34 cellular contexts compared by ENCODE assay signal in the genomic region with DNA sequence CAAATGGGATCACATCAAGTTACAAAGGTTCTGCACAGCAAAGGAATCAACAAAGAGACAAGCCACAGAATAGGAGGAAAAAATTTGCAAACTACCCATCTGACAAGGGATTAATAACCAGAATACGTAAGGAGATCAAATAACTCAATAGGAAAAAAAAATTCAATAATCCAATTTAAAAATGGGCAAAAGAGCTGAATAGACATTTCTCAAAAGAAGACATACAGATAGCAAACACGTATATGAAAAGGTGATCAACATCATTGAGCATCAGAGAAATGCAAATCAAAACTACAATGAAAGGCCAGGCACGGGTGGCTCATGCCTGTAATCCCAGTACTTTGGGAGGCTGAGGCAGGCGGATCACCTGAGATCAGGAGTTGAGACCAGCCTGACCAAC. TPM values are rescaled to one million over a fixed set of nuclear protein-coding genes. Genes with fewer than 3 reads are reported as not detected.
"Had no signal": no experiment of that assay in that cellular context is flagged by ENCODE, and none has a peak within 500 bp of the region (broad histone marks: within the 10 kb centered on the region; RNA-seq: fewer than 3 reads in every experiment).

No MANE protein-coding gene starts in this region.

- H3K9me3 ChIP-seq: adrenal gland had no signal

- H3K4me1 ChIP-seq: adrenal gland had no signal

- ATAC-seq: activated CD8-positive, alpha-beta T cell treated with anti-CD3 and anti-CD28 coated beads for 36 hours; activated naive CD4-positive, alpha-beta T cell treated with anti-CD3 and anti-CD28 coated beads, Interleukin-2, amount 50 U/mL, for 72 hours; activated T-cell treated with anti-CD3 and anti-CD28 coated beads, Interleukin-2, amount 50 U/mL, for 4 hours; activated T-cell treated with anti-CD3 and anti-CD28 coated beads, Interleukin-2, amount 50 U/mL, for 72 hours; activated T-helper 17 cell treated with anti-CD3 and anti-CD28 coated beads, Interleukin-2, amount 50 U/mL, for 72 hours had no signal

- H3K36me3 ChIP-seq: adrenal gland, cardiac muscle cell had no signal

- FAIRE-seq: bronchial epithelial cell, TTC549 had no signal

- H3K27ac ChIP-seq: adrenal gland, cardiac muscle cell, VCaP had no signal

- H3K27me3 ChIP-seq: adrenal gland, cardiac muscle cell had no signal

- DNase-seq: activated B cell treated with CpG ODN at 0.5 μM for 24 hours; activated CD4-positive, alpha-beta memory T cell treated with anti-CD3 and anti-CD28 coated beads for 36 hours; activated CD4-positive, alpha-beta T cell treated with anti-CD3 and anti-CD28 coated beads for 4 hours; activated CD4-positive, alpha-beta T cell treated with anti-CD3 and anti-CD28 coated beads, Interleukin-2, amount 10 ng/mL, durations not matched to agents 24 days and 14 days; activated CD4-positive, alpha-beta T cell treated with anti-CD3 and anti-CD28 coated beads, Interleukin-2, amount 50 U/mL, for 1 hour; activated CD4-positive, alpha-beta T cell treated with anti-CD3 and anti-CD28 coated beads, Interleukin-2, amount 50 U/mL, for 4 hours; activated CD4-positive, CD25-positive, alpha-beta regulatory T cell treated with anti-CD3 and anti-CD28 coated beads, Interleukin-2, amount 50 U/mL, for 72 hours; activated CD8-positive, alpha-beta memory T cell treated with anti-CD3 and anti-CD28 coated beads, Interleukin-2, amount 50 U/mL, for 4 hours; activated CD8-positive, alpha-beta T cell treated with anti-CD3 and anti-CD28 coated beads for 36 hours; activated effector memory CD4-positive, alpha-beta T cell treated with anti-CD3 and anti-CD28 coated beads, Interleukin-2, amount 50 U/mL, for 16 hours; activated gamma-delta T cell treated with Interleukin-2 at 50 U/mL for 16 hours; activated naive CD4-positive, alpha-beta T cell; activated naive CD4-positive, alpha-beta T cell treated with anti-CD3 and anti-CD28 coated beads for 36 hours; activated naive CD4-positive, alpha-beta T cell treated with anti-CD3 and anti-CD28 coated beads, Interleukin-2, amount 50 U/mL, for 16 hours; activated naive CD8-positive, alpha-beta T cell treated with anti-CD3 and anti-CD28 coated beads for 36 hours; activated T-cell treated with anti-CD3 and anti-CD28 coated beads for 4 hours; activated T-cell treated with anti-CD3 and anti-CD28 coated beads, Interleukin-2, amount 50 U/mL, for 1 hour; activated T-cell treated with anti-CD3 and anti-CD28 coated beads, Interleukin-2, amount 50 U/mL, for 4 hours; activated T-cell treated with anti-CD3 and anti-CD28 coated beads, Interleukin-2, amount 50 U/mL, for 72 hours; adrenal gland; amniotic stem cell; aorta; caudate nucleus; cerebellar nuclear complex; T-helper 1 cell; T-helper 2 cell; T-helper 9 cell had no signal

- H3K4me3 ChIP-seq: adrenal gland, cardiac muscle cell had no signal

RNA-seq across cellular contexts. Expression of a gene that starts 23.5 kb away (rescaled TPM):
- total RNA-seq: activated B cell treated with CpG ODN at 0.5 μM for 24 hours; activated CD4-positive, alpha-beta T cell treated with anti-CD3 and anti-CD28 coated beads, Interleukin-2, amount 10 ng/mL, durations not matched to agents 24 days and 14 days; activated naive CD4-positive, alpha-beta T cell treated with anti-CD3 and anti-CD28 coated beads, Interleukin-2, amount 50 U/mL, for 72 hours; activated T-helper 1 cell treated with anti-CD3 and anti-CD28 coated beads, Interleukin-12 subunit alpha, Interleukin-12 subunit beta, Interleukin-2, Interleukin-4 antibody, amounts not matched to agents 30 ng/mL and 10 ng/mL and 1 ng/mL, durations not matched to agents 14 hours and 24 hours and 36 hours had no signal

RNA-seq across cellular contexts. Expression of a gene that starts 39.0 kb away (rescaled TPM):
- total RNA-seq: activated CD4-positive, alpha-beta T cell treated with anti-CD3 and anti-CD28 coated beads, Interleukin-2, amount 10 ng/mL, durations not matched to agents 24 days and 14 days; bronchial epithelial cell had no signal
